In the genomic region with DNA sequence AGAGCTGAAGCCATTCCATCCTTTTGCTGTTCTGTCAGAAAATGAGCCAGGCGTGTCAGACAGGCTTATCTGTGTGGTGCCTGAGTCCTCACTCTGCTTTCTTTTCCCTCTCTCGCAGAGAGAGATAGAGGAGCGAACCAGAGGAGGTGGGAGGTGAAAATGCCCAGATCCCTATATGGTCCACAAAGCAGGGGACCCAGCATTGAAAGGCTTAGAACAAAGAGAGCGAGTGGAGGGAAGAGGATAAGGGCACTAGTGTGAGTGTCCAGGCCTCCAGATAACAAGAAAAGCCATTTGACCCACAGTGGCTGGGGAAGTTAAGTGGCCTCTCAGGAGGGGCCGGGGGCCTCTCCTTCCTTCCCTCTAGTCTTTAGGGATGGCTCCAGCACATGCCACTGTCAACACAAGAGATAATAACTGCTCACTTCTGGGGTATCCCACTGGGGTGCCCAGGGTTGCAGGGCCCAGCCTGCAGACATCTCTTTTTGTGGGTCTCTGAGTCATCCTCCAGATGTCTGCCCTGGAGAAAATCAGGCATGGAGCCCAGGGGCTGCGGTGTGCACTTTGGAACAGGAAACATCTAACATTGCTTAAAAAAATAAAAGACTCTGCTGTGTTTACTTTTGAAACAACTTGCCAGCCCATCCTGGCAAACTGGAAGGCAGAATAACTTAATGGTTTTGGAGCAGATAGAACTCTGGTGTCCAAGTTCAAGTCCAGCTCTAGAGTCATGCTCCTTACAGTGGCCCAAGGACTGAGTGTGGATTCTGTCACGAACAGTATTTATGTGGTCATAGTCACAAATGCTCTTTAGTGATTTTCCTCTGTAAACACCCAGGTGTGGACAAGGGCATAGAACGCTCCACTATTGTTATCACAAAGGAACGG, we compare ENCODE assay signal across 10 cellular contexts.
A peak's percentile ranks its signal among the peaks of the same experiment; 100 is the strongest.
DNase-seq lines count a peak whose midpoint lies in the region; ATAC-seq and TF ChIP-seq lines count a peak whose summit lies in the region.
"Had no signal": no experiment of that assay in that cellular context is flagged by ENCODE, and none has a peak within 500 bp of the region (broad histone marks: within the 10 kb centered on the region; RNA-seq: fewer than 3 reads in every experiment).

No MANE protein-coding gene starts in this region.

- H3K27ac ChIP-seq in foreskin keratinocyte (no peak overlapping the region), prostate gland (no peak overlapping the region)

- peak; percentile 97 for ATAC-seq in SK-N-SH treated with all-trans-retinoic acid at 6 μM for 48 hours
- ATAC-seq in foreskin keratinocyte: peak; percentile 88
- no peak for ATAC-seq in GM19035 (IDR thresholded peaks at IDR 0.05; ENCODE audit: unreplicated experiment)
- ATAC-seq: activated T-cell treated with anti-CD3 and anti-CD28 coated beads, Interleukin-2, amount 50 U/mL, for 4 hours had no signal

- no peaks in the 10 kb centered on the region for H3K9me3 ChIP-seq in prostate gland

- H3K4me3 ChIP-seq in prostate gland: no peak overlapping the region

- TF ChIP-seq POLR2A in prostate gland (IDR thresholded peaks at IDR 0.05): no peak

- no peak for TF ChIP-seq CTCF in foreskin keratinocyte (conservative IDR thresholded peaks at IDR 0.05)
- no peak for TF ChIP-seq CTCF in prostate gland (IDR thresholded peaks at IDR 0.05)

- no peaks in the 10 kb centered on the region for H3K36me3 ChIP-seq in prostate gland

- intact Hi-C loops in prostate gland (cut with DNase I): no loop called here

- DNase-seq in EL (peak; percentile 95), foreskin keratinocyte (peak; percentile 32 to 67), prostate gland (ENCODE audit: low spot score) (peak; percentile 33)
- no peak for DNase-seq in activated naive CD4-positive, alpha-beta T cell (lab: John Stamatoyannopoulos, UW)
- DNase-seq in effector CD4-positive, alpha-beta T cell: no peak
- DNase-seq in stimulated activated CD4-positive, alpha-beta T cell treated with anti-CD3 and anti-CD28 coated beads, Interleukin-4, amount 100 ng/mL, for 24 hours: no peak
- DNase-seq: activated T-cell treated with anti-CD3 and anti-CD28 coated beads, Interleukin-2, amount 50 U/mL, for 4 hours; immature natural killer cell had no signal

- WGBS in prostate gland: 59% methylated on average over 9 of the region's 9 CpGs

- H3K4me1 ChIP-seq in foreskin keratinocyte: no peaks in the 10 kb centered on the region
- H3K4me1 ChIP-seq in prostate gland (replicated peaks): no peaks in the 10 kb centered on the region

- no peaks in the 10 kb centered on the region for H3K27me3 ChIP-seq in foreskin keratinocyte
- no peaks in the 10 kb centered on the region for H3K27me3 ChIP-seq in prostate gland (replicated peaks; ENCODE audit: insufficient read depth)

TF ChIP-seq in SK-N-SH treated with all-trans-retinoic acid at 6 μM for 48 hours, 23 proteins besides CTCF, POLR2A, EP300 and RAD21:
- no peak for TF ChIP-seq GLIS3 (CRISPR knock-in tag; IDR thresholded peaks at IDR 0.05)
- no peak for TF ChIP-seq ESRRG (CRISPR knock-in tag; IDR thresholded peaks at IDR 0.05)
TF ChIP-seq in SK-N-SH treated with all-trans-retinoic acid at 6 μM for 48 hours: peak in this region for 0.

Comparison
In these comparisons a context has a peak if more than half of its experiments do, and no peak if none do; other contexts are left out.
1. DNase-seq: peak in EL (single experiment), foreskin keratinocyte (2 of 2) and prostate gland (single experiment); none in activated naive CD4-positive, alpha-beta T cell (0 of 4), effector CD4-positive, alpha-beta T cell (single experiment) and stimulated activated CD4-positive, alpha-beta T cell treated with anti-CD3 and anti-CD28 coated beads, Interleukin-4, amount 100 ng/mL, for 24 hours (single experiment).